In genomic region chr22:27919222-27919942, GRCh38 we compare ENCODE assay signal across 8 cellular contexts. TPM values are rescaled to one million over a fixed set of nuclear protein-coding genes. Genes with fewer than 3 reads are reported as not detected.
DNase-seq lines count a peak whose midpoint lies in the region; ATAC-seq and TF ChIP-seq lines count a peak whose summit lies in the region.

PITPNB (minus strand) TSS chr22:27919256; CDS start chr22:27919191, 65 bp downstream.

- no peak for TF ChIP-seq CTCF in C4-2B (conservative IDR thresholded peaks at IDR 0.05)

- ATAC-seq in GM19395 (IDR thresholded peaks at IDR 0.05; ENCODE audit: unreplicated experiment), result peak; percentile 78
- ATAC-seq in HG03558 (IDR thresholded peaks at IDR 0.05; ENCODE audit: extremely low read depth, unreplicated experiment), result peak; percentile 62
- peak; percentile 94 for ATAC-seq in left lobe of liver

- peak; percentile 91 for DNase-seq in NCI-H748 treated with DMSO at 0.1 percent for 48 hours (lab: John Stamatoyannopoulos, UW)
- DNase-seq in activated CD4-positive, alpha-beta T cell treated with anti-CD3 and anti-CD28 coated beads, Interleukin-2, amount 50 U/mL, for 24 hours (ENCODE audit: low read depth in 1 of 2, low spot score in 1 of 2), result peak; percentile 97 to 98
- peak; percentile 97 for DNase-seq in dedifferentiated amniotic fluid mesenchymal stem cell (ENCODE audit: extremely low spot score)
- peak; percentile 99 for DNase-seq in left lobe of liver (ENCODE audit: low spot score)
- peak; percentile 99 for DNase-seq in stimulated activated CD4-positive, alpha-beta T cell treated with anti-CD3 and anti-CD28 coated beads, Interleukin-2, amount 100 ng/mL, for 24 hours

- H3K27ac ChIP-seq in C4-2B, result peak within 1 kb of the TSS; percentile 87

RNA-seq across cellular contexts. Expression of gene PITPNB, which starts in this region (rescaled TPM):
- total RNA-seq in left lobe of liver, result 30.6 TPM

Comparison
In these comparisons a context has a peak if more than half of its experiments do, and no peak if none do; other contexts are left out.
1. Peak in every context shown above with its lines: DNase-seq, ATAC-seq and H3K27ac ChIP-seq.